In genomic region chr1:107574044-107574443, GRCh38 we compare ENCODE assay signal across 14 cellular contexts.
DNase-seq lines count a peak whose midpoint lies in the region; FAIRE-seq and TF ChIP-seq lines count a peak whose summit lies in the region.
"Had no signal": no experiment of that assay in that cellular context is flagged by ENCODE, and none has a peak within 500 bp of the region (broad histone marks: within the 10 kb centered on the region; RNA-seq: fewer than 3 reads in every experiment).

No MANE protein-coding gene starts in this region.

- DNase-seq in H54 (ENCODE audit: insufficient read length, low spot score) (no peak), keratinocyte (ENCODE audit: low read depth, low spot score) (no peak), uterus (no peak), A673 (ENCODE audit: low spot score) (no peak), H4 (ENCODE audit: low spot score) (no peak), HTR-8/SVneo (ENCODE audit: insufficient read length, low spot score) (no peak)
- DNase-seq: CD4-positive, alpha-beta memory T cell; GF-D8; H9 had no signal

- peaks cover 33% of the 10 kb centered on the region for H3K4me1 Mint-ChIP-seq in brain
- H3K4me1 Mint-ChIP-seq: B cell, H9 had no signal

- H3K4me3 Mint-ChIP-seq in brain, result peak overlapping the region in 1 of 5 experiments; percentile 26
- H3K4me3 Mint-ChIP-seq: B cell; CD4-positive, alpha-beta memory T cell; H9 had no signal

- intact Hi-C loops in uterus (cut with DNase I; ENCODE audit: low total_unique reads), result no loop called here
- intact Hi-C loops in A673 (cut with micrococcal nuclease; ENCODE audit: unreplicated experiment), result no loop called here

- no peak overlapping the region for H3K9ac ChIP-seq in keratinocyte (ENCODE audit: control insufficient read depth, extremely low read depth, insufficient read depth, low read length)
- H3K9ac ChIP-seq: KMS-11 had no signal

- no peaks in the 10 kb centered on the region for H3K27me3 Mint-ChIP-seq in brain
- H3K27me3 Mint-ChIP-seq: B cell; CD4-positive, alpha-beta memory T cell had no signal

- H3K9me1 ChIP-seq in keratinocyte (ENCODE audit: control insufficient read depth, extremely low read depth, insufficient read depth, low read length), result no peaks in the 10 kb centered on the region

- CTCF ChIA-PET in A673 (lab: Charles Lee), result no interaction called here

- no peak overlapping the region for H3K4me2 ChIP-seq in keratinocyte (ENCODE audit: control insufficient read depth, extremely low read depth, insufficient read depth, low read depth, low read length)
- H3K4me2 ChIP-seq: KMS-11 had no signal

- TF ChIP-seq CTCF in brain (conservative IDR thresholded peaks at IDR 0.05) (no peak), keratinocyte (optimal IDR thresholded peaks at IDR 0.05 in 1 of 3, IDR thresholded peaks at IDR 0.05 in 1 of 3, conservative IDR thresholded peaks at IDR 0.05 in 1 of 3; ENCODE audit: extremely low read depth in 1 of 3, insufficient read depth in 2 of 3, low read length in 3 of 3) (no peak), uterus (IDR thresholded peaks at IDR 0.05) (no peak), A673 (conservative IDR thresholded peaks at IDR 0.05; ENCODE audit: low read depth, low read length) (no peak)

- H3K9me3 ChIP-seq in keratinocyte (ENCODE audit: control insufficient read depth, low read depth, low read length) (no peaks in the 10 kb centered on the region), uterus (no peaks in the 10 kb centered on the region), A673 (ENCODE audit: low read depth, low read length, poor library complexity, severe bottlenecking) (no peaks in the 10 kb centered on the region)

- no peaks in the 10 kb centered on the region for H3K36me3 Mint-ChIP-seq in brain

- H3K27me3 ChIP-seq in keratinocyte (ENCODE audit: control insufficient read depth, extremely low read depth, insufficient read depth, low read length), result no peaks in the 10 kb centered on the region
- H3K27me3 ChIP-seq in uterus, result no peaks in the 10 kb centered on the region
- H3K27me3 ChIP-seq in A673 (replicated peaks; ENCODE audit: insufficient read depth, low read depth, low read length, poor library complexity), result no peaks in the 10 kb centered on the region

- no peaks in the 10 kb centered on the region for H3K79me2 ChIP-seq in keratinocyte (ENCODE audit: control insufficient read depth, insufficient read depth, low read length)

- H4K20me1 ChIP-seq in keratinocyte (ENCODE audit: control insufficient read depth, extremely low read depth, insufficient read depth, low read length), result no peaks in the 10 kb centered on the region

- H3K4me1 ChIP-seq in keratinocyte (ENCODE audit: control insufficient read depth, extremely low read depth, insufficient read depth, low read length), result peaks cover 17% of the 10 kb centered on the region
- no peaks in the 10 kb centered on the region for H3K4me1 ChIP-seq in uterus
- H3K4me1 ChIP-seq in A673 (ENCODE audit: insufficient read depth, low read length, poor library complexity, severe bottlenecking), result no peaks in the 10 kb centered on the region

- POLR2A ChIA-PET in A673 (lab: Charles Lee; ENCODE audit: low non-redundant PET), result no interaction called here

- FAIRE-seq in H54 (lab: Jason Lieb, UNC) (peak; percentile 30), keratinocyte (lab: Jason Lieb, UNC) (peak; percentile 62), HTR-8/SVneo (lab: Jason Lieb, UNC) (no peak)
- FAIRE-seq: HepG2 had no signal

- TF ChIP-seq POLR2A in H54 (IDR thresholded peaks at IDR 0.05; ENCODE audit: low read depth, low read length) (no peak), uterus (IDR thresholded peaks at IDR 0.05) (no peak)

- H3K9me3 Mint-ChIP-seq in brain, result peaks cover 0 to 2% (median 0%) of the 10 kb centered on the region in 5 experiments
- H3K9me3 Mint-ChIP-seq: CD4-positive, alpha-beta memory T cell; H9 had no signal

- H3K27ac ChIP-seq in keratinocyte (ENCODE audit: control insufficient read depth, insufficient read depth, low read length) (no peak overlapping the region), uterus (peak overlapping the region; percentile 61 to 69), A673 (ENCODE audit: low read depth, low read length, poor library complexity, severe bottlenecking) (no peak overlapping the region)
- H3K27ac ChIP-seq: C4-2B, KMS-11 had no signal

- H3K27ac Mint-ChIP-seq in brain, result peak overlapping the region in 4 of 5 experiments; percentile 9 to 61 (median 14)
- H3K27ac Mint-ChIP-seq: B cell; CD4-positive, alpha-beta memory T cell; H9 had no signal

- no TSS peak for BruUV-seq in A673 (replicated peaks; lab: Mats Ljungman, UMichigan)

- no peak overlapping the region for H2AFZ ChIP-seq in keratinocyte (ENCODE audit: control insufficient read depth, low read length)

- no peak overlapping the region for H3K4me3 ChIP-seq in keratinocyte (ENCODE audit: control insufficient read depth in 2 of 3, extremely low read depth in 1 of 3, insufficient read depth in 2 of 3, low read depth in 1 of 3, low read length in 3 of 3)
- H3K4me3 ChIP-seq in uterus, result no peak overlapping the region
- no peak overlapping the region for H3K4me3 ChIP-seq in A673 (ENCODE audit: low read depth, low read length, poor library complexity, severe bottlenecking)

- dilution Hi-C loops in keratinocyte (cut with MboI; ENCODE audit: extremely low pct_ligation_motif_present, low sequenced_read_pairs), result no loop called here

- peaks cover 0 to 2% of the 10 kb centered on the region in 2 experiments for H3K36me3 ChIP-seq in keratinocyte (ENCODE audit: control insufficient read depth in 2 of 2, extremely low read depth in 1 of 2, insufficient read depth in 2 of 2, low read length in 2 of 2)
- no peaks in the 10 kb centered on the region for H3K36me3 ChIP-seq in uterus
- no peaks in the 10 kb centered on the region for H3K36me3 ChIP-seq in A673 (ENCODE audit: insufficient read depth, low read length, poor library complexity, severe bottlenecking)

Comparison
In these comparisons a context has a peak if more than half of its experiments do, and no peak if none do; other contexts are left out.
1. H3K27ac ChIP-seq: peak in uterus (2 of 2); none in keratinocyte (single experiment) and A673 (single experiment).